ENCODE assay signal across 28 cellular contexts in genomic region chr2:138201326-138201725, GRCh38.
DNase-seq lines count a peak whose midpoint lies in the region; ATAC-seq and TF ChIP-seq lines count a peak whose summit lies in the region.
"Had no signal": no experiment of that assay in that cellular context is flagged by ENCODE, and none has a peak within 500 bp of the region (broad histone marks: within the 10 kb centered on the region; RNA-seq: fewer than 3 reads in every experiment).

No MANE protein-coding gene starts in this region.

- peaks cover 0 to 4% (median 0%) of the 10 kb centered on the region in 12 donors for H3K9me3 ChIP-seq in heart left ventricle
- H3K9me3 ChIP-seq: BE2C, gastrocnemius medialis, lower lobe of right lung, transverse colon had no signal

- TF ChIP-seq POLR2A in heart left ventricle (IDR thresholded peaks at IDR 0.05): no peak

- peaks cover 0 to 2% (median 0%) of the 10 kb centered on the region in 12 donors for H3K4me1 ChIP-seq in heart left ventricle
- H3K4me1 ChIP-seq: BE2C, gastrocnemius medialis, lower lobe of right lung, neural progenitor cell, transverse colon had no signal

- TF ChIP-seq CTCF in heart left ventricle (IDR thresholded peaks at IDR 0.05) (no peak), cardiac fibroblast (IDR thresholded peaks at IDR 0.05; ENCODE audit: low read depth, low read length) (no peak)

- H3K27me3 ChIP-seq in heart left ventricle: no peaks in the 10 kb centered on the region
- H3K27me3 ChIP-seq: BE2C, dorsolateral prefrontal cortex, gastrocnemius medialis, neural progenitor cell, transverse colon had no signal

- H3K27ac ChIP-seq in heart left ventricle: no peak overlapping the region
- H3K27ac ChIP-seq: dorsolateral prefrontal cortex, gastrocnemius medialis, lower lobe of right lung, neural progenitor cell, transverse colon, WERI-Rb-1 had no signal

- no peak for DNase-seq in heart left ventricle
- no peak for DNase-seq in cardiac septum (ENCODE audit: low spot score)
- DNase-seq in cardiac fibroblast (ENCODE audit: low read depth in 2 of 2): peak; percentile 18 to 37
- peak; percentile 45 for DNase-seq in glomerular visceral epithelial cell (ENCODE audit: extremely low spot score)
- DNase-seq in stimulated activated CD4-positive, alpha-beta T cell treated with anti-CD3 and anti-CD28 coated beads, Interleukin-4, amount 100 ng/mL, for 24 hours: no peak
- no peak for DNase-seq in activated naive CD4-positive, alpha-beta T cell treated with Interleukin-2 at 50 U/mL for 16 hours
- DNase-seq: activated CD4-positive, alpha-beta T cell treated with anti-CD3 and anti-CD28 coated beads, Interleukin-2, amount 10 ng/mL, durations not matched to agents 24 days and 14 days; activated naive CD4-positive, alpha-beta T cell treated with anti-CD3 and anti-CD28 coated beads for 36 hours; activated T-cell treated with anti-CD3 and anti-CD28 coated beads, Interleukin-2, amount 50 U/mL, for 48 hours; amniotic stem cell; BE2C; dorsolateral prefrontal cortex; gastrocnemius medialis; H7; Karpas-422; kidney; lower lobe of right lung; NCI-H1048; NCI-H187 treated with DMSO at 0.1 percent for 48 hours; NCI-H774; posterior cingulate gyrus; RPMI8226; transverse colon; WERI-Rb-1 had no signal

- H3K4me3 ChIP-seq in heart left ventricle (no peak overlapping the region), cardiac fibroblast (replicated peaks in 1 of 2; ENCODE audit: low read depth in 2 of 2, low read length in 2 of 2) (no peak overlapping the region)
- H3K4me3 ChIP-seq: dorsolateral prefrontal cortex, gastrocnemius medialis, lower lobe of right lung, neural progenitor cell, transverse colon had no signal

- ATAC-seq in heart left ventricle: peak in 3 of 4 donors; percentile 24 to 46 (median 42)
- ATAC-seq in HG03175 (IDR thresholded peaks at IDR 0.05; ENCODE audit: unreplicated experiment): no peak
- no peak for ATAC-seq in HG03108 (IDR thresholded peaks at IDR 0.05; ENCODE audit: unreplicated experiment)
- ATAC-seq: gastrocnemius medialis, lower lobe of right lung, SK-N-SH treated with all-trans-retinoic acid at 6 μM for 48 hours had no signal

- H3K36me3 ChIP-seq in heart left ventricle: no peaks in the 10 kb centered on the region
- H3K36me3 ChIP-seq: BE2C, gastrocnemius medialis, lower lobe of right lung, neural progenitor cell, transverse colon, WERI-Rb-1 had no signal

- 35 to 64% (median 55%) methylated on average over 2 of the region's 2 CpGs for WGBS in heart left ventricle, 4 donors

- intact Hi-C loops in heart left ventricle (cut with DNase I): no loop called here
- intact Hi-C loops in cardiac septum (cut with DNase I): no loop called here

Comparison
In these comparisons a context has a peak if more than half of its experiments do, and no peak if none do; other contexts are left out.
1. ATAC-seq: peak in heart left ventricle (3 of 4); none in HG03175 (single experiment) and HG03108 (single experiment).
2. DNase-seq: peak in cardiac fibroblast (2 of 2) and glomerular visceral epithelial cell (single experiment); none in heart left ventricle (0 of 5), cardiac septum (single experiment), stimulated activated CD4-positive, alpha-beta T cell treated with anti-CD3 and anti-CD28 coated beads, Interleukin-4, amount 100 ng/mL, for 24 hours (single experiment) and activated naive CD4-positive, alpha-beta T cell treated with Interleukin-2 at 50 U/mL for 16 hours (single experiment).